ENCODE assay signal across 20 cellular contexts in the genomic region with DNA sequence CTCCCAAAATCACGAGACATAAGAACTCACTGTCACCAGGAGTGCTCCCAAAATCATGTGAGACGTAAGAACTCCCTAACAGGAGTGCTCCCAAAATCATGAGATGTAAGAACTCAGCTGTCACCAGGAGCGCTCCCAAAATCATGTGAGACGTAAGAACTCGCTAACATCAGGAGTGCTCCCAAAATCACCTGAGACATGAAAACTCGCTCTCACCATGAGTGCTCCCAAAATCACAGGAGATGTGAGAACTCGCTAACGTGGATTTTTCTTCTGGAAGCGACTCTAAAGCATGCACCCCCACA. TPM values are rescaled to one million over a fixed set of nuclear protein-coding genes. Genes with fewer than 3 reads are reported as not detected.
DNase-seq lines count a peak whose midpoint lies in the region; ATAC-seq, FAIRE-seq and TF ChIP-seq lines count a peak whose summit lies in the region.
"Had no signal": no experiment of that assay in that cellular context is flagged by ENCODE, and none has a peak within 500 bp of the region (broad histone marks: within the 10 kb centered on the region; RNA-seq: fewer than 3 reads in every experiment).

No MANE protein-coding gene starts in this region.

- no peak overlapping the region for H3K18ac ChIP-seq in neuronal stem cell (ENCODE audit: low read length)

- H3K27me3 ChIP-seq in astrocyte (ENCODE audit: insufficient read depth, low read length) (no peaks in the 10 kb centered on the region), neuronal stem cell (ENCODE audit: control insufficient read depth in 3 of 3, insufficient read depth in 3 of 3, low read depth in 1 of 3, low read length in 3 of 3) (no peaks in the 10 kb centered on the region)
- H3K27me3 ChIP-seq: BE2C had no signal

- H3K4me1 ChIP-seq in astrocyte (ENCODE audit: insufficient read depth, low read length) (no peaks in the 10 kb centered on the region), neuronal stem cell (ENCODE audit: control insufficient read depth in 2 of 2, insufficient read depth in 1 of 2, low read depth in 1 of 2, low read length in 2 of 2) (no peaks in the 10 kb centered on the region)
- H3K4me1 ChIP-seq: BE2C had no signal

- no peak overlapping the region for H2BK15ac ChIP-seq in neuronal stem cell (ENCODE audit: low read length)

- peak overlapping the region; percentile 31 for H2AK5ac ChIP-seq in neuronal stem cell (ENCODE audit: low read depth, low read length)

- H3K4me1 Mint-ChIP-seq in astrocyte (ENCODE audit: low read depth, unreplicated experiment) = no peaks in the 10 kb centered on the region
- H3K4me1 Mint-ChIP-seq: CD4-positive, alpha-beta memory T cell had no signal

- ATAC-seq in HG02852 (IDR thresholded peaks at IDR 0.05; ENCODE audit: unreplicated experiment) = no peak
- ATAC-seq: HCT116 had no signal

- no peak overlapping the region for H3K4me3 ChIP-seq in NB4 (ENCODE audit: low read depth, low read length)
- no peak overlapping the region for H3K4me3 ChIP-seq in astrocyte (ENCODE audit: insufficient read depth, low read depth, low read length)
- H3K4me3 ChIP-seq in fibroblast of pulmonary artery (replicated peaks; ENCODE audit: low read depth, low read length) = no peak overlapping the region
- H3K4me3 ChIP-seq in neuronal stem cell (ENCODE audit: low read length in 2 of 2) = no peak overlapping the region
- H3K4me3 ChIP-seq: GM23248 had no signal

- H4K91ac ChIP-seq in neuronal stem cell (ENCODE audit: low read depth, low read length, poor library complexity) = no peak overlapping the region

- peaks cover 23% of the 10 kb centered on the region for H3K36me3 ChIP-seq in astrocyte (ENCODE audit: insufficient read depth, low read length)
- peaks cover 46 to 94% of the 10 kb centered on the region in 2 donors for H3K36me3 ChIP-seq in neuronal stem cell (replicated peaks in 1 of 2; ENCODE audit: control insufficient read depth in 2 of 2, insufficient read depth in 2 of 2, low read length in 2 of 2)

- H2BK12ac ChIP-seq in neuronal stem cell (ENCODE audit: low read length) = peak overlapping the region; percentile 16

- H3K36me3 Mint-ChIP-seq in astrocyte (ENCODE audit: low read depth, unreplicated experiment) = peaks cover 90% of the 10 kb centered on the region

- H3K4me2 ChIP-seq in astrocyte (ENCODE audit: low read length) = no peak overlapping the region
- no peak overlapping the region for H3K4me2 ChIP-seq in neuronal stem cell (ENCODE audit: insufficient read depth, low read length, poor library complexity, severe bottlenecking)

- FAIRE-seq in astrocyte (lab: Jason Lieb, UNC) (no peak), GM19239 (lab: Jason Lieb, UNC) (no peak)
- FAIRE-seq: A204.1, G401.6, GM12892, H54 had no signal

- no peak overlapping the region for H2BK120ac ChIP-seq in neuronal stem cell (ENCODE audit: low read depth, low read length)

- no peaks in the 10 kb centered on the region for H3K27me3 Mint-ChIP-seq in astrocyte (ENCODE audit: low read depth, unreplicated experiment)
- H3K27me3 Mint-ChIP-seq: CD4-positive, alpha-beta memory T cell had no signal

- H3K9ac ChIP-seq in astrocyte (ENCODE audit: low read length) (no peak overlapping the region), neuronal stem cell (ENCODE audit: low read depth, low read length, poor library complexity) (no peak overlapping the region)
- H3K9ac ChIP-seq: GM23248 had no signal

- H3K4me3 Mint-ChIP-seq in astrocyte (ENCODE audit: unreplicated experiment) = no peak overlapping the region
- H3K4me3 Mint-ChIP-seq: CD4-positive, alpha-beta memory T cell had no signal

- H4K8ac ChIP-seq in neuronal stem cell (ENCODE audit: low read depth, low read length) = peak overlapping the region; percentile 84

- peak overlapping the region; percentile 81 for H3K23ac ChIP-seq in neuronal stem cell (ENCODE audit: low read depth, low read length, poor library complexity)

- H3K27ac ChIP-seq in astrocyte (ENCODE audit: low read depth, low read length) (no peak overlapping the region), neuronal stem cell (replicated peaks; ENCODE audit: low read length) (no peak overlapping the region)
- H3K27ac ChIP-seq: C4-2B, GM23248, HL-60 had no signal

- peaks cover 69% of the 10 kb centered on the region for H3K9me3 Mint-ChIP-seq in astrocyte (ENCODE audit: unreplicated experiment)

- no peak for TF ChIP-seq POLR2A in NB4 (IDR thresholded peaks at IDR 0.05; ENCODE audit: extremely low read depth, insufficient read length)

- H3K27ac Mint-ChIP-seq in astrocyte (ENCODE audit: unreplicated experiment) = no peak overlapping the region
- H3K27ac Mint-ChIP-seq: CD4-positive, alpha-beta memory T cell had no signal

- no peak overlapping the region for H2AFZ ChIP-seq in astrocyte (ENCODE audit: low read depth, low read length)
- no peak overlapping the region for H2AFZ ChIP-seq in neuronal stem cell (ENCODE audit: low read length)
- H2AFZ ChIP-seq: GM23248 had no signal

- no peaks in the 10 kb centered on the region for H3K79me1 ChIP-seq in neuronal stem cell (ENCODE audit: low read depth, low read length)

- H3K9me3 ChIP-seq in astrocyte (ENCODE audit: insufficient read depth, low read depth, low read length) (peaks cover 65% of the 10 kb centered on the region), neuronal stem cell (replicated peaks in 1 of 2; ENCODE audit: control insufficient read depth in 2 of 2, insufficient read depth in 1 of 2, low read depth in 1 of 2, low read length in 2 of 2) (peaks cover 40 to 60% of the 10 kb centered on the region in 2 donors)
- H3K9me3 ChIP-seq: BE2C had no signal

- no CpG with 5 or more reads among the region's 9 CpGs for WGBS in neuronal stem cell (ENCODE audit: extremely low coverage in 2 of 2, insufficient read length in 2 of 2, insufficient replicate concordance in 1 of 2), 2 donors

- no peaks in the 10 kb centered on the region for H4K20me1 ChIP-seq in astrocyte (ENCODE audit: insufficient read depth, low read length)

- H3K14ac ChIP-seq in neuronal stem cell (ENCODE audit: low read length) = no peak overlapping the region

- H3K4ac ChIP-seq in neuronal stem cell (ENCODE audit: low read length) = no peak overlapping the region

- H3K79me2 ChIP-seq in astrocyte (ENCODE audit: insufficient read depth, low read length) = peaks cover 2% of the 10 kb centered on the region

- peak; percentile 9 for DNase-seq in NB4 (ENCODE audit: low read depth)
- DNase-seq in astrocyte (ENCODE audit: low read depth) = peak; percentile 4
- peak; percentile 2 for DNase-seq in fibroblast of pulmonary artery (ENCODE audit: low read depth)
- no peak for DNase-seq in neuronal stem cell (ENCODE audit: low spot score)
- DNase-seq in GM19239 (ENCODE audit: insufficient read length, low spot score) = no peak
- DNase-seq in NCI-H510A (lab: John Stamatoyannopoulos, UW) = no peak
- DNase-seq: BE2C, DMS153, DMS79 treated with DMSO at 0.1 percent for 48 hours, EL, GM23248 had no signal

- TF ChIP-seq CTCF in NB4 (IDR thresholded peaks at IDR 0.05; ENCODE audit: low read depth, low read length) (no peak), astrocyte (IDR thresholded peaks at IDR 0.05; ENCODE audit: insufficient read depth, low read depth, low read length) (no peak), fibroblast of pulmonary artery (IDR thresholded peaks at IDR 0.05; ENCODE audit: low read length, missing control alignments) (no peak)

- no peak overlapping the region for H2BK5ac ChIP-seq in neuronal stem cell (ENCODE audit: low read length)

RNA-seq across cellular contexts. Expression of a gene that starts 53.1 kb away (rescaled TPM):
- 30.2 and 31.7 TPM in 2 replicates for total RNA-seq in astrocyte
- 10.5 TPM for polyA plus RNA-seq in neuronal stem cell (2013, experiment 1 of 2)
- polyA plus RNA-seq in neuronal stem cell (2013, experiment 2 of 2) = 11.0 TPM

Comparison
In these comparisons a context has a peak if more than half of its experiments do, and no peak if none do; other contexts are left out.
1. DNase-seq: peak in NB4 (single experiment), astrocyte (single experiment) and fibroblast of pulmonary artery (single experiment); none in neuronal stem cell (single experiment), GM19239 (single experiment) and NCI-H510A (single experiment).